Comparison of ENCODE assay signal across 33 cellular contexts in the genomic region with DNA sequence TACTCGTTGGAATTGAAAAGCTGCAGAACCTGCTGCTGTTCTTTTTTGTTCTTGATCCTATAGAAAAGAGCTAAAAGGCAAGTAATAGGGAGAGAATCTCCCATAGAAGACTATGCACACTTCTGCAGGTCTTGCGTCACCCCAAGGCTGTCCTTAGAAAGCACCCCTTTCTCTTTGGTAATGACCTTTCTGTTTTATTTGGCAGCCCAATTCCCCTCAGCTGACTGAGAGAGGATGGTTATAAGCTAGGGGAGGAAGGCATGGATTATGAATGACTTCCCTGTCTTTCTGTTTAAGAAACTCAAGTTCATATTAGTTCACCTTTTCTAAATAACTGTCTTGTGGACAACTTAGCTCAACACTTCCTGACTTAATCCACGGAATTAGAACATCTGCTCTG.
"Had no signal": no experiment of that assay in that cellular context is flagged by ENCODE, and none has a peak within 500 bp of the region (broad histone marks: within the 10 kb centered on the region; RNA-seq: fewer than 3 reads in every experiment).

No MANE protein-coding gene starts in this region.

- H3K9me3 ChIP-seq: ascending aorta, Peyer's patch, SJCRH30 had no signal

- H3K36me3 ChIP-seq: ascending aorta, cardiac muscle cell, Peyer's patch, SJCRH30 had no signal

- H3K9me3 Mint-ChIP-seq: activated CD4-positive, alpha-beta memory T cell treated with anti-CD3 and anti-CD28 coated beads for 36 hours; activated CD4-positive, alpha-beta T cell treated with anti-CD3 and anti-CD28 coated beads, Interleukin-2, amount 10 ng/mL, durations not matched to agents 7 days and 5 days; activated naive CD4-positive, alpha-beta T cell treated with anti-CD3 and anti-CD28 coated beads, Interleukin-2, amount 50 U/mL, for 72 hours; activated naive CD8-positive, alpha-beta T cell treated with anti-CD3 and anti-CD28 coated beads, Interleukin-2, amount 50 U/mL, for 24 hours; activated T-cell treated with anti-CD3 and anti-CD28 coated beads, Interleukin-2, amount 50 U/mL, for 4 hours; brain had no signal

- ATAC-seq: activated naive CD4-positive, alpha-beta T cell treated with anti-CD3 and anti-CD28 coated beads, Interleukin-2, amount 50 U/mL, for 72 hours; activated naive CD8-positive, alpha-beta T cell treated with anti-CD3 and anti-CD28 coated beads, Interleukin-2, amount 50 U/mL, for 24 hours; activated T-cell treated with anti-CD3 and anti-CD28 coated beads, Interleukin-2, amount 50 U/mL, for 4 hours; SK-N-SH treated with all-trans-retinoic acid at 6 μM for 48 hours; T-helper 17 cell had no signal

- H3K27me3 ChIP-seq: ascending aorta, cardiac muscle cell, Peyer's patch, SJCRH30 had no signal

- H3K27ac ChIP-seq: ascending aorta, cardiac muscle cell, Peyer's patch, RWPE1, SJCRH30, VCaP had no signal

- H3K36me3 Mint-ChIP-seq: activated CD4-positive, alpha-beta memory T cell treated with anti-CD3 and anti-CD28 coated beads for 36 hours; activated naive CD4-positive, alpha-beta T cell treated with anti-CD3 and anti-CD28 coated beads, Interleukin-2, amount 50 U/mL, for 72 hours; brain had no signal

- H3K27ac Mint-ChIP-seq: activated CD4-positive, alpha-beta memory T cell treated with anti-CD3 and anti-CD28 coated beads for 36 hours; activated CD4-positive, alpha-beta T cell treated with anti-CD3 and anti-CD28 coated beads, Interleukin-2, amount 10 ng/mL, durations not matched to agents 7 days and 5 days; activated naive CD4-positive, alpha-beta T cell treated with anti-CD3 and anti-CD28 coated beads, Interleukin-2, amount 50 U/mL, for 72 hours; activated naive CD8-positive, alpha-beta T cell treated with anti-CD3 and anti-CD28 coated beads, Interleukin-2, amount 50 U/mL, for 24 hours; brain; T-helper 17 cell had no signal

- H3K4me3 ChIP-seq: ascending aorta, cardiac muscle cell, Peyer's patch, SJCRH30 had no signal

- H3K4me1 Mint-ChIP-seq: activated CD4-positive, alpha-beta T cell treated with anti-CD3 and anti-CD28 coated beads, Interleukin-2, amount 10 ng/mL, durations not matched to agents 7 days and 5 days; brain; T-helper 17 cell had no signal

- DNase-seq: activated CD4-positive, alpha-beta memory T cell treated with anti-CD3 and anti-CD28 coated beads for 36 hours; activated CD4-positive, alpha-beta T cell treated with anti-CD3 and anti-CD28 coated beads, Interleukin-2, amount 10 ng/mL, durations not matched to agents 7 days and 5 days; activated CD4-positive, CD25-positive, alpha-beta regulatory T cell; activated CD8-positive, alpha-beta memory T cell treated with anti-CD3 and anti-CD28 coated beads for 24 hours; activated effector memory CD4-positive, alpha-beta T cell treated with anti-CD3 and anti-CD28 coated beads, Interleukin-2, amount 50 U/mL, for 16 hours; activated naive CD4-positive, alpha-beta T cell treated with Interleukin-2 at 50 U/mL for 16 hours; activated naive CD8-positive, alpha-beta T cell treated with anti-CD3 and anti-CD28 coated beads, Interleukin-2, amount 50 U/mL, for 24 hours; activated T-cell treated with anti-CD3 and anti-CD28 coated beads, Interleukin-2, amount 50 U/mL, for 4 hours; amniotic stem cell; Kasumi-1; KBM-7; NCI-H1092 treated with DMSO at 0.1 percent for 48 hours; NCI-H1417 treated with DMSO at 0.1 percent for 48 hours; NCI-H1694; NCI-H2029; NCI-H2107; NCI-H2171 treated with DMSO at 0.1 percent for 48 hours; NCI-H226; NCI-H526; NCI-H774; NK-92 treated with Interleukin-12 subunit alpha and Interleukin-12 subunit beta, amount 100 ng/mL, for 24 hours; Peyer's patch; Right ventricle myocardium superior; SJCRH30; T-helper 17 cell; T-helper 9 cell had no signal

- H3K4me3 Mint-ChIP-seq: activated CD4-positive, alpha-beta memory T cell treated with anti-CD3 and anti-CD28 coated beads for 36 hours; activated CD4-positive, alpha-beta T cell treated with anti-CD3 and anti-CD28 coated beads, Interleukin-2, amount 10 ng/mL, durations not matched to agents 7 days and 5 days; activated naive CD8-positive, alpha-beta T cell treated with anti-CD3 and anti-CD28 coated beads, Interleukin-2, amount 50 U/mL, for 24 hours; activated T-cell treated with anti-CD3 and anti-CD28 coated beads, Interleukin-2, amount 50 U/mL, for 4 hours; brain; T-helper 17 cell had no signal

- H3K4me1 ChIP-seq: ascending aorta, Peyer's patch, SJCRH30 had no signal
